In genomic region chr10:131725736-131726459, GRCh38 we compare ENCODE assay signal across 19 cellular contexts.
A peak's percentile ranks its signal among the peaks of the same experiment; 100 is the strongest.
DNase-seq lines count a peak whose midpoint lies in the region; ATAC-seq, FAIRE-seq and TF ChIP-seq lines count a peak whose summit lies in the region.
"Had no signal": no experiment of that assay in that cellular context is flagged by ENCODE, and none has a peak within 500 bp of the region (broad histone marks: within the 10 kb centered on the region; RNA-seq: fewer than 3 reads in every experiment).

No MANE protein-coding gene starts in this region.

- H3K27ac Mint-ChIP-seq in endodermal cell, result no peak overlapping the region
- H3K27ac Mint-ChIP-seq: activated naive CD8-positive, alpha-beta T cell treated with anti-CD3 and anti-CD28 coated beads, Interleukin-2, amount 10 ng/mL, durations not matched to agents 7 days and 5 days; dendritic cell treated with granulocyte-macrophage colony-stimulating factor and Interleukin-4, amounts not matched to agents 40 ng/mL and 50 ng/mL, for 4 days; stimulated activated naive CD8-positive, alpha-beta T cell treated with anti-CD3 and anti-CD28 coated beads, Interleukin-15, amount 100 ng/mL, for 72 hours had no signal

- no peaks in the 10 kb centered on the region for H3K9me3 Mint-ChIP-seq in endodermal cell
- H3K9me3 Mint-ChIP-seq: activated naive CD8-positive, alpha-beta T cell treated with anti-CD3 and anti-CD28 coated beads, Interleukin-2, amount 10 ng/mL, durations not matched to agents 7 days and 5 days; dendritic cell treated with granulocyte-macrophage colony-stimulating factor and Interleukin-4, amounts not matched to agents 40 ng/mL and 50 ng/mL, for 4 days; stimulated activated naive CD8-positive, alpha-beta T cell treated with anti-CD3 and anti-CD28 coated beads, Interleukin-15, amount 100 ng/mL, for 72 hours had no signal

- H3K4me2 ChIP-seq in osteoblast (ENCODE audit: insufficient read depth, low read length), result no peak overlapping the region
- no peak overlapping the region for H3K4me2 ChIP-seq in HepG2 (ENCODE audit: low read depth, low read length)

- no peaks in the 10 kb centered on the region for H3K79me2 ChIP-seq in osteoblast (ENCODE audit: insufficient read depth, low read length)
- H3K79me2 ChIP-seq in HepG2 (ENCODE audit: insufficient read depth, low read length), result no peaks in the 10 kb centered on the region

- no peaks in the 10 kb centered on the region for H4K20me1 ChIP-seq in osteoblast (ENCODE audit: insufficient read depth, low read length)
- no peaks in the 10 kb centered on the region for H4K20me1 ChIP-seq in HepG2 (ENCODE audit: insufficient read depth, low read length)

- H3K36me3 ChIP-seq in heart right ventricle (no peaks in the 10 kb centered on the region), endodermal cell (ENCODE audit: control insufficient read depth, insufficient read depth, low read length) (no peaks in the 10 kb centered on the region), osteoblast (ENCODE audit: insufficient read depth, low read length) (no peaks in the 10 kb centered on the region), HepG2 (replicated peaks in 1 of 2; ENCODE audit: control insufficient read depth in 1 of 2, insufficient read depth in 2 of 2, low read length in 2 of 2) (no peaks in the 10 kb centered on the region)
- H3K36me3 ChIP-seq: left lung, uterus had no signal

- FAIRE-seq in urothelium cell line (lab: Jason Lieb, UNC), result no peak
- FAIRE-seq in HepG2 (lab: Jason Lieb, UNC), result no peak
- FAIRE-seq: K562 had no signal

- H3K4me3 ChIP-seq in heart right ventricle, result peak overlapping the region in 2 of 10 donors; percentile 10 to 25
- H3K4me3 ChIP-seq in endodermal cell (ENCODE audit: low read length), result no peak overlapping the region
- no peak overlapping the region for H3K4me3 ChIP-seq in osteoblast (ENCODE audit: insufficient read depth, low read length)
- H3K4me3 ChIP-seq in HepG2 (replicated peaks in 1 of 3; ENCODE audit: insufficient read depth in 1 of 3, low read depth in 2 of 3, low read length in 3 of 3), result no peak overlapping the region
- H3K4me3 ChIP-seq: K562, left lung, uterus had no signal

- H3K4me1 Mint-ChIP-seq in endodermal cell, result peaks cover 10% of the 10 kb centered on the region
- H3K4me1 Mint-ChIP-seq: activated naive CD8-positive, alpha-beta T cell treated with anti-CD3 and anti-CD28 coated beads, Interleukin-2, amount 10 ng/mL, durations not matched to agents 7 days and 5 days had no signal

- TF ChIP-seq EP300 in HepG2 (IDR thresholded peaks at IDR 0.05; ENCODE audit: low read depth in 2 of 2, low read length in 2 of 2) (no peak), HepG2 (CRISPR knock-in tag; IDR thresholded peaks at IDR 0.05; ENCODE audit: borderline replicate concordance) (no peak)

- 66% methylated on average over 22 of the region's 22 CpGs for WGBS in heart right ventricle, 2 donors
- 84 to 87% methylated on average over 11 to 22 of the region's 22 CpGs for WGBS in endodermal cell (ENCODE audit: insufficient coverage in 1 of 2, insufficient read length in 1 of 2), 2 experiments
- WGBS in HepG2 (ENCODE audit: low lambda C conversion rate), result 72% methylated on average over 22 of the region's 22 CpGs

- peaks cover 13% of the 10 kb centered on the region for H3K27me3 Mint-ChIP-seq in endodermal cell (ENCODE audit: insufficient read depth)
- H3K27me3 Mint-ChIP-seq: activated naive CD8-positive, alpha-beta T cell treated with anti-CD3 and anti-CD28 coated beads, Interleukin-2, amount 10 ng/mL, durations not matched to agents 7 days and 5 days had no signal

- H3K9ac ChIP-seq in endodermal cell (ENCODE audit: extremely low read depth, low read length, poor library complexity, severe bottlenecking) (no peak overlapping the region), HepG2 (ENCODE audit: insufficient read depth, low read depth, low read length) (no peak overlapping the region)

- DNase-seq in cardiac septum (ENCODE audit: low spot score) (peak; percentile 51), heart right ventricle (no peak), endodermal cell (peak; percentile 51), osteoblast (ENCODE audit: insufficient read length, low spot score, missing footprints) (peak; percentile 68), urothelium cell line (ENCODE audit: low spot score) (no peak), germinal center (ENCODE audit: low spot score) (no peak), HepG2 (ENCODE audit: low spot score) (no peak)
- DNase-seq: activated naive CD8-positive, alpha-beta T cell treated with anti-CD3 and anti-CD28 coated beads, Interleukin-2, amount 10 ng/mL, durations not matched to agents 7 days and 5 days; CD4-positive, alpha-beta memory T cell; occipital lobe; stimulated activated naive CD8-positive, alpha-beta T cell treated with anti-CD3 and anti-CD28 coated beads, Interleukin-15, amount 100 ng/mL, for 72 hours; T1000 had no signal

- POLR2A ChIA-PET in HepG2 (lab: Yijun Ruan, JAX), result no interaction called here

- H3K27me3 ChIP-seq in heart right ventricle, result peaks cover 0 to 24% (median 3%) of the 10 kb centered on the region in 7 donors
- no peaks in the 10 kb centered on the region for H3K27me3 ChIP-seq in endodermal cell (ENCODE audit: control insufficient read depth, insufficient read depth, low read length, poor library complexity, severe bottlenecking)
- H3K27me3 ChIP-seq in osteoblast (ENCODE audit: insufficient read depth, low read length), result no peaks in the 10 kb centered on the region
- H3K27me3 ChIP-seq in HepG2 (ENCODE audit: control insufficient read depth in 1 of 2, insufficient read depth in 2 of 2, low read length in 2 of 2), result peaks cover 1 to 14% of the 10 kb centered on the region in 2 experiments; a peak in 4 of 5 replicates
- H3K27me3 ChIP-seq: uterus had no signal

- H3K27ac ChIP-seq in heart right ventricle (no peak overlapping the region), endodermal cell (ENCODE audit: low read depth, low read length) (no peak overlapping the region), osteoblast (ENCODE audit: low read depth, low read length) (no peak overlapping the region), HepG2 (ENCODE audit: extremely low read length, insufficient read depth, low read length) (no peak overlapping the region)
- H3K27ac ChIP-seq: epithelial cell of prostate, left lung, uterus had no signal

- H3K9me3 ChIP-seq in heart right ventricle (no peaks in the 10 kb centered on the region), endodermal cell (ENCODE audit: control insufficient read depth, low read length) (no peaks in the 10 kb centered on the region), osteoblast (ENCODE audit: low read depth, low read length) (no peaks in the 10 kb centered on the region), HepG2 (ENCODE audit: low read length) (no peaks in the 10 kb centered on the region)
- H3K9me3 ChIP-seq: left lung, uterus had no signal

- TF ChIP-seq CTCF in heart right ventricle (IDR thresholded peaks at IDR 0.05) (no peak), endodermal cell (conservative IDR thresholded peaks at IDR 0.05) (no peak), osteoblast (IDR thresholded peaks at IDR 0.05; ENCODE audit: extremely low read depth, low read depth, low read length) (no peak), HepG2 (CRISPR knock-in tag; IDR thresholded peaks at IDR 0.05) (no peak)

- no TSS peak for BruUV-seq in HepG2 (replicated peaks; lab: Mats Ljungman, UMichigan)

- intact Hi-C loops in cardiac septum (cut with DNase I) (no loop called here), heart right ventricle (cut with DNase I) (no loop called here), HepG2 (cut with micrococcal nuclease; ENCODE audit: unreplicated experiment) (no loop called here)

- no peaks in the 10 kb centered on the region for H3K36me3 Mint-ChIP-seq in endodermal cell (ENCODE audit: low read depth)
- H3K36me3 Mint-ChIP-seq: activated naive CD8-positive, alpha-beta T cell treated with anti-CD3 and anti-CD28 coated beads, Interleukin-2, amount 10 ng/mL, durations not matched to agents 7 days and 5 days; CD4-positive, alpha-beta memory T cell had no signal

- no peak for TF ChIP-seq POLR2A in HepG2 (IDR thresholded peaks at IDR 0.05; ENCODE audit: insufficient read depth in 1 of 2, low read depth in 2 of 2, low read length in 2 of 2)

- in situ Hi-C loops in HepG2 (cut with HindIII; ENCODE audit: extremely low pct_ligation_motif_present, low pct_unique_long_range_greater_than_20kb), result no loop called here

- no peak for TF ChIP-seq RAD21 in HepG2 (CRISPR knock-in tag; IDR thresholded peaks at IDR 0.05)

- no peak overlapping the region for H2AFZ ChIP-seq in osteoblast (ENCODE audit: low read length)
- no peak overlapping the region for H2AFZ ChIP-seq in HepG2 (ENCODE audit: low read length)

- no peak overlapping the region for H3K4me3 Mint-ChIP-seq in endodermal cell
- H3K4me3 Mint-ChIP-seq: activated naive CD8-positive, alpha-beta T cell treated with anti-CD3 and anti-CD28 coated beads, Interleukin-2, amount 10 ng/mL, durations not matched to agents 7 days and 5 days; dendritic cell treated with granulocyte-macrophage colony-stimulating factor and Interleukin-4, amounts not matched to agents 40 ng/mL and 50 ng/mL, for 4 days; stimulated activated naive CD8-positive, alpha-beta T cell treated with anti-CD3 and anti-CD28 coated beads, Interleukin-15, amount 100 ng/mL, for 72 hours had no signal

- H3K4me1 ChIP-seq in heart right ventricle (peaks cover 0 to 14% (median 6%) of the 10 kb centered on the region in 9 donors), endodermal cell (ENCODE audit: control insufficient read depth, insufficient read depth, low read length) (no peaks in the 10 kb centered on the region), osteoblast (ENCODE audit: insufficient read depth, low read length) (no peaks in the 10 kb centered on the region), HepG2 (ENCODE audit: insufficient read depth, low read length) (peaks cover 8% of the 10 kb centered on the region)

- no peak for ATAC-seq in heart right ventricle
- no peak for ATAC-seq in HG03108 (IDR thresholded peaks at IDR 0.05; ENCODE audit: unreplicated experiment)
- no peak for ATAC-seq in HepG2
- ATAC-seq: activated CD4-positive, CD25-positive, alpha-beta regulatory T cell treated with anti-CD3 and anti-CD28 coated beads, Interleukin-2, amount 50 U/mL, for 24 hours; K562 had no signal

- CTCF ChIA-PET in HepG2 (lab: Yijun Ruan, JAX; ENCODE audit: low intra/inter-chr PET ratio, low total read pairs), result no interaction called here

TF ChIP-seq in HepG2, 621 proteins besides CTCF, POLR2A, EP300 and RAD21 (continues in another document):
- no peak for TF ChIP-seq RARA (CRISPR knock-in tag; IDR thresholded peaks at IDR 0.05)
- no peak for TF ChIP-seq TEAD2 (CRISPR knock-in tag; IDR thresholded peaks at IDR 0.05)
- TF ChIP-seq TFAP4 (IDR thresholded peaks at IDR 0.05; ENCODE audit: borderline replicate concordance, low read depth), result no peak
- no peak for TF ChIP-seq NFE2 (CRISPR knock-in tag; IDR thresholded peaks at IDR 0.05)
- TF ChIP-seq EZH2 (conservative IDR thresholded peaks at IDR 0.05; ENCODE audit: low read depth, low read length), result no peak

Comparison
In these comparisons a context has a peak if more than half of its experiments do, and no peak if none do; other contexts are left out.
1. DNase-seq: peak in cardiac septum (single experiment), endodermal cell (single experiment) and osteoblast (single experiment); none in heart right ventricle (0 of 2), urothelium cell line (single experiment), germinal center (single experiment) and HepG2 (single experiment).